Comparison of ENCODE assay signal across 18 cellular contexts in the genomic region with DNA sequence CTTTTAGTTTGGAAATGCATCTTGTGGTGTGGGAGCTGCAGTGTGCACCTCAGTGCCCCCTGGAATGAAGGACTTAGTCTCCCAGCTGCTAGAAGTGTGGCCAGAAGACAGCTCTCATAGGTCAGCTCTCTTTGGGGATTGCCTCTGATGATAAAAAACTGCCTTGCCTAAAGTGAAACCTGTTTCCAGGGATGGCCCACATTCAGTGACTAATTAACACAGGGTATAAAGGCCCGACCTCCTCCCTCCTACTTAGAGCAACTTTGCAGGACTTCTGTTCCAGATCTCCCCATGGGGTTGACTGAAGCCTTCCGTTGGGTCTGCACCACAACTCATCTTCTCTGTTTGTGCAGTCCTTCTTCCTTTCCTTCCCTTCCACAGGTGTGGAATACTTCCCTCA. TPM values are rescaled to one million over a fixed set of nuclear protein-coding genes. Genes with fewer than 3 reads are reported as not detected.
DNase-seq lines count a peak whose midpoint lies in the region; ATAC-seq, FAIRE-seq and TF ChIP-seq lines count a peak whose summit lies in the region.
"Had no signal": no experiment of that assay in that cellular context is flagged by ENCODE, and none has a peak within 500 bp of the region (broad histone marks: within the 10 kb centered on the region; RNA-seq: fewer than 3 reads in every experiment).

No MANE protein-coding gene starts in this region.

- BruUV-seq in OCI-LY7 (replicated peaks; lab: Mats Ljungman, UMichigan), result no TSS peak

- intact Hi-C loops in OCI-LY7 (cut with micrococcal nuclease; ENCODE audit: unreplicated experiment), result no loop called here
- intact Hi-C loops in heart left ventricle (cut with DNase I), result no loop called here

- H3K36me3 ChIP-seq in OCI-LY7 (ENCODE audit: insufficient read depth, low read length), result no peaks in the 10 kb centered on the region
- H3K36me3 ChIP-seq in small intestine (ENCODE audit: control insufficient read depth in 2 of 2, insufficient read depth in 2 of 2, low read length in 2 of 2), result no peaks in the 10 kb centered on the region
- no peaks in the 10 kb centered on the region for H3K36me3 ChIP-seq in heart left ventricle

- ATAC-seq in foreskin keratinocyte, result peak; percentile 46
- no peak for ATAC-seq in heart left ventricle

- 4 to 48% (median 25%) methylated on average over 2 of the region's 2 CpGs for WGBS in small intestine, 3 donors
- WGBS in heart left ventricle, 4 donors, result 51 to 60% (median 57%) methylated on average over 2 of the region's 2 CpGs

- peak overlapping the region; percentile 25; the same call in 1 of the 2 replicates for H2AFZ ChIP-seq in OCI-LY7 (ENCODE audit: low read length)

- TF ChIP-seq POLR2A in heart left ventricle (IDR thresholded peaks at IDR 0.05), result no peak

- H3K27me3 ChIP-seq in foreskin keratinocyte (no peaks in the 10 kb centered on the region), small intestine (ENCODE audit: control insufficient read depth in 2 of 2, insufficient read depth in 2 of 2, low read length in 2 of 2) (no peaks in the 10 kb centered on the region), heart left ventricle (no peaks in the 10 kb centered on the region)

- H3K4me3 ChIP-seq in OCI-LY7 (ENCODE audit: low read depth, low read length, poor library complexity, severe bottlenecking) (no peak overlapping the region), small intestine (ENCODE audit: low read depth in 1 of 2, low read length in 2 of 2) (no peak overlapping the region), heart left ventricle (no peak overlapping the region)

- H3K4me1 ChIP-seq in OCI-LY7 (ENCODE audit: insufficient read depth, low read length, poor library complexity, severe bottlenecking), result peaks cover 11% of the 10 kb centered on the region
- no peaks in the 10 kb centered on the region for H3K4me1 ChIP-seq in foreskin keratinocyte
- H3K4me1 ChIP-seq in small intestine (ENCODE audit: control insufficient read depth in 2 of 2, insufficient read depth in 1 of 2, low read depth in 1 of 2, low read length in 1 of 2), result peaks cover 2 to 5% of the 10 kb centered on the region in 2 donors
- H3K4me1 ChIP-seq in heart left ventricle, result no peaks in the 10 kb centered on the region

- FAIRE-seq in small intestine (lab: Jason Lieb, UNC), result no peak
- FAIRE-seq: D721Med had no signal

- TF ChIP-seq CTCF in OCI-LY7 (conservative IDR thresholded peaks at IDR 0.05; ENCODE audit: low read length) (no peak), foreskin keratinocyte (conservative IDR thresholded peaks at IDR 0.05) (no peak), heart left ventricle (IDR thresholded peaks at IDR 0.05) (no peak)

- no peaks in the 10 kb centered on the region for H4K20me1 ChIP-seq in OCI-LY7 (ENCODE audit: insufficient read depth, low read length)

- no peaks in the 10 kb centered on the region for H3K9me3 ChIP-seq in OCI-LY7 (ENCODE audit: low read length)
- H3K9me3 ChIP-seq in small intestine (ENCODE audit: control insufficient read depth, low read depth), result no peaks in the 10 kb centered on the region
- H3K9me3 ChIP-seq in heart left ventricle, result no peaks in the 10 kb centered on the region

- POLR2A ChIA-PET in OCI-LY7 (lab: Charles Lee), result interaction anchor here (0.9 to 2.7 kb wide), 4 partner anchors 9 to 300 kb away, joined by 5 to 11 read pairs (median 6); no protein-coding TSS in a partner anchor

- H3K9me2 ChIP-seq in OCI-LY7 (ENCODE audit: insufficient read depth, low read length), result no peaks in the 10 kb centered on the region

- H3K27ac ChIP-seq in OCI-LY7 (ENCODE audit: low read depth, low read length, poor library complexity, severe bottlenecking), result no peak overlapping the region
- H3K27ac ChIP-seq in foreskin keratinocyte, result no peak overlapping the region
- H3K27ac ChIP-seq in small intestine (ENCODE audit: low read depth in 1 of 2, low read length in 1 of 2), result peak overlapping the region in 1 of 2 donors; percentile 36
- no peak overlapping the region for H3K27ac ChIP-seq in heart left ventricle

- CTCF ChIA-PET in OCI-LY7 (lab: Charles Lee; ENCODE audit: unreplicated experiment), result interaction anchor here (1.2 kb wide), 1 partner anchor 9 kb away, joined by 3 read pairs; no protein-coding TSS in a partner anchor

- no peaks in the 10 kb centered on the region for H3K79me2 ChIP-seq in OCI-LY7 (ENCODE audit: insufficient read depth, low read depth, low read length)

- DNase-seq in ELR (ENCODE audit: low read depth) (peak; percentile 13), OCI-LY7 (ENCODE audit: low spot score) (no peak), foreskin keratinocyte (no peak), small intestine (peak; percentile 71), heart left ventricle (no peak), amniotic stem cell (lab: John Stamatoyannopoulos, UW) (no peak), hypothalamus (lab: John Stamatoyannopoulos, UW) (no peak)
- DNase-seq: CD4-positive, alpha-beta memory T cell; DMS79 treated with DMSO at 0.1 percent for 48 hours; GF-D8; HFFc6; KBM-7; NCI-H1092 treated with DMSO at 0.1 percent for 48 hours; NCI-H1694 treated with DMSO at 0.1 percent for 48 hours; NCI-H748 treated with DMSO at 0.1 percent for 48 hours; SHP77 treated with DMSO at 0.1 percent for 48 hours had no signal

- no peak overlapping the region for H3K4me2 ChIP-seq in OCI-LY7 (ENCODE audit: low read length)

RNA-seq across cellular contexts. Expression of a gene that starts 53.2 kb away (rescaled TPM):
- 9.5 and 15.1 TPM in 2 replicates for total RNA-seq in OCI-LY7 (2014; rRNA removed; shearing (Covaris generic))
- 3.0 and 5.2 TPM in 2 replicates for total RNA-seq in OCI-LY7 (2022)
- total RNA-seq in foreskin keratinocyte, result not detected in 2 replicates
- not detected in 2 replicates for polyA plus RNA-seq in foreskin keratinocyte
- 1 to 10 TPM in 1 of 3 donors, under 1 TPM in 1, not detected in 1; 0.51 to 7.0 TPM for polyA plus RNA-seq in small intestine
- not detected for total RNA-seq in heart left ventricle
- polyA plus RNA-seq in heart left ventricle, result not detected
- total RNA-seq: HFFc6, M059J had no signal

Comparison
In these comparisons a context has a peak if more than half of its experiments do, and no peak if none do; other contexts are left out.
1. DNase-seq: peak in ELR (single experiment) and small intestine (single experiment); none in OCI-LY7 (single experiment), foreskin keratinocyte (0 of 2), heart left ventricle (0 of 5), amniotic stem cell (single experiment) and hypothalamus (0 of 51).